Comparison of ENCODE assay signal across 23 cellular contexts in genomic region chr6:142271476-142271875, GRCh38. TPM values are rescaled to one million over a fixed set of nuclear protein-coding genes. Genes with fewer than 3 reads are reported as not detected.
DNase-seq lines count a peak whose midpoint lies in the region; FAIRE-seq and TF ChIP-seq lines count a peak whose summit lies in the region.
"Had no signal": no experiment of that assay in that cellular context is flagged by ENCODE, and none has a peak within 500 bp of the region (broad histone marks: within the 10 kb centered on the region; RNA-seq: fewer than 3 reads in every experiment).

No MANE protein-coding gene starts in this region.

- H3K9me3 ChIP-seq in mesenchymal stem cell (ENCODE audit: control insufficient read depth, low read length) = no peaks in the 10 kb centered on the region

- H3K4me1 ChIP-seq in mesenchymal stem cell (ENCODE audit: control insufficient read depth, insufficient read depth, low read depth, low read length) = no peaks in the 10 kb centered on the region

- H2BK15ac ChIP-seq in mesenchymal stem cell (ENCODE audit: low read depth, poor library complexity, severe bottlenecking) = no peak overlapping the region

- H2BK120ac ChIP-seq in mesenchymal stem cell (ENCODE audit: low read depth, low read length) = no peak overlapping the region

- H3K18ac ChIP-seq in mesenchymal stem cell (ENCODE audit: low read depth in 1 of 2, low read length in 2 of 2) = no peak overlapping the region

- H3K36me3 ChIP-seq in mesenchymal stem cell (ENCODE audit: control insufficient read depth in 1 of 2, insufficient read depth in 2 of 2, low read depth in 1 of 2, low read length in 2 of 2) = no peaks in the 10 kb centered on the region

- no peaks in the 10 kb centered on the region for H3K27me3 ChIP-seq in mesenchymal stem cell (ENCODE audit: control insufficient read depth in 1 of 2, insufficient read depth in 1 of 2, low read length in 2 of 2)

- H2AFZ ChIP-seq in mesenchymal stem cell (ENCODE audit: low read depth, low read length) = no peak overlapping the region
- H2AFZ ChIP-seq: GM23338 had no signal

- no CpG with 5 or more reads among the region's 1 CpG for WGBS in mesenchymal stem cell

- H3K9ac ChIP-seq in mesenchymal stem cell (ENCODE audit: low read length) = no peak overlapping the region

- H2BK12ac ChIP-seq in mesenchymal stem cell (ENCODE audit: low read length in 2 of 2) = no peak overlapping the region

- no peak overlapping the region for H3K4me2 ChIP-seq in mesenchymal stem cell (ENCODE audit: low read length, poor library complexity, severe bottlenecking)
- H3K4me2 ChIP-seq: GM23338 had no signal

- no peak overlapping the region for H4K8ac ChIP-seq in mesenchymal stem cell (ENCODE audit: low read length)

- H3K27ac ChIP-seq in mesenchymal stem cell (ENCODE audit: low read length, poor library complexity, severe bottlenecking) = no peak overlapping the region
- H3K27ac ChIP-seq: C4-2B had no signal

- H3K4me3 ChIP-seq in fibroblast of pulmonary artery (replicated peaks; ENCODE audit: low read depth, low read length) = no peak overlapping the region
- H3K4me3 ChIP-seq in mesenchymal stem cell (ENCODE audit: insufficient read depth in 1 of 2, low read depth in 1 of 2, low read length in 2 of 2) = no peak overlapping the region
- H3K4me3 ChIP-seq: GM12878, GM23338 had no signal

- H3K14ac ChIP-seq in mesenchymal stem cell (ENCODE audit: low read length in 2 of 2) = no peak overlapping the region

- FAIRE-seq in frontal cortex (lab: Jason Lieb, UNC) = no peak
- FAIRE-seq: A204.1, GM12878, GM18507, H54, HepG2 had no signal

- no peak for TF ChIP-seq CTCF in fibroblast of pulmonary artery (IDR thresholded peaks at IDR 0.05; ENCODE audit: low read length, missing control alignments)

- no peak overlapping the region for H4K91ac ChIP-seq in mesenchymal stem cell (ENCODE audit: low read length)

- no peak overlapping the region for H3K23ac ChIP-seq in mesenchymal stem cell (ENCODE audit: low read length in 2 of 2)

- H3K4ac ChIP-seq in mesenchymal stem cell (ENCODE audit: low read depth in 1 of 2, low read length in 2 of 2) = no peak overlapping the region

- H2BK5ac ChIP-seq in mesenchymal stem cell (ENCODE audit: low read depth, low read length, poor library complexity, severe bottlenecking) = no peak overlapping the region

- peak; percentile 88 for DNase-seq in amniotic epithelial cell (ENCODE audit: low read depth)
- DNase-seq in fibroblast of pulmonary artery (ENCODE audit: low read depth) = peak; percentile 31
- DNase-seq in mesenchymal stem cell = peak; percentile 48
- DNase-seq in NCI-H1092 treated with DMSO at 0.1 percent for 48 hours (lab: John Stamatoyannopoulos, UW) = no peak
- DNase-seq in NCI-H510A treated with DMSO at 0.1 percent for 48 hours (lab: John Stamatoyannopoulos, UW) = no peak
- no peak for DNase-seq in frontal cortex (ENCODE audit: low spot score in 2 of 2)
- no peak for DNase-seq in amniotic stem cell (lab: John Stamatoyannopoulos, UW)
- DNase-seq: ACHN; AML-193; CD4-positive, alpha-beta T cell; DMS153; DMS79; EL; HCEC 1CT; KBM-7 had no signal

- H3K79me1 ChIP-seq in mesenchymal stem cell (replicated peaks; ENCODE audit: low read length, poor library complexity, severe bottlenecking) = no peaks in the 10 kb centered on the region

- H2AK5ac ChIP-seq in mesenchymal stem cell (ENCODE audit: low read length, severe bottlenecking) = no peak overlapping the region

RNA-seq across cellular contexts. Expression of gene ADGRG6, which starts 30.3 kb away (rescaled TPM):
- 32.6 TPM for polyA plus RNA-seq in mesenchymal stem cell (2013, experiment 1 of 2)
- 33.3 TPM for polyA plus RNA-seq in mesenchymal stem cell (2013, experiment 2 of 2)
- total RNA-seq in frontal cortex = 9.8 TPM
- polyA plus RNA-seq: IgD-negative memory B cell had no signal

Comparison
In these comparisons a context has a peak if more than half of its experiments do, and no peak if none do; other contexts are left out.
1. DNase-seq: peak in amniotic epithelial cell (single experiment), fibroblast of pulmonary artery (single experiment) and mesenchymal stem cell (single experiment); none in NCI-H1092 treated with DMSO at 0.1 percent for 48 hours (single experiment), NCI-H510A treated with DMSO at 0.1 percent for 48 hours (single experiment), frontal cortex (0 of 2) and amniotic stem cell (single experiment).